In the genomic region with DNA sequence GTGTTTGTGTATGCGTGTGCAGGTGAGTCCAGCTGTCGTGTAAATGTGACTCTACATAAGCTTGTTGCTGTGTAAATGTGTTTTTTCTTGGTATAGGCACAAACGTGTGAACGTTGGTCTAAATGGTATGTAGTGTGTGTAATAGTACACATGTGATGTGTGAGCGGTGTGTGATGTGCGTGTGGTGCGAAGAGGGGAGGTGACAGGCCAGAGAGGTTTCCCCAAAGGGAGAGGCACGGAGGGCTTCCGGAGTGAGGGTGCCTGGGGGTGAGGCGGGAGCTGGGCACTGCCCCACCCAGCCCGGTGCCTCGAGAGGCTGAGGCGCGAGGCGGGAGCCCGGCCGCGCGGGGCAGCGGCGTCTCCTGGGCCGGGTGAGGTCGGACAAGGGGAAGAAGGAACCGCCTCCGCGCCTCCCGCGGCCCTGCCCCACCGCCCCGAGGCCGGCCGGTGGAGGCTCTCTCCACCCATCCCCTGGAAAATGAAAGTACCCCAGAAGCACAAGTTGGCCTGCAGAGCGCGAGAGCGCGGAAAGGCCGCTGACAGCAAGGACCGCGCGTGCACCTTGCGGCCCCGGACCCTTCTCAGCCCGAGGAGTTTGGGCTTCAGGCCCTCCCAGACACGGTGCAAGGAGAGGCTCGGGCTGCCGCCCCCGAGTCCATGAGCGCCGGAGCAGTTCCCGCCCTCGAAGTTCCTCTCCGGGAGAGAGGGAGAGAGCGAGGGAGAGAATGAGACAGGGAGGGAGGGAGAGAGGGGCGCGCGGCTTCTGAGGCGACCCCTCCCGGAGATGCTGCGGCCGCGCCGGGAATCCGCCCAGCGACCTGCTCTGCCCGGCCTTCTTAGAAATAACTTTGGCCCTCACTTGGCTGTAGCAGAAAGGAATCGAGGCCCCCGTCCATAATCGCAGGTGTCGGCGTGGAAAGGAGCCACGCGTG, we compare ENCODE assay signal across 9 cellular contexts. TPM values are rescaled to one million over a fixed set of nuclear protein-coding genes. Genes with fewer than 3 reads are reported as not detected.
DNase-seq lines count a peak whose midpoint lies in the region; ATAC-seq and TF ChIP-seq lines count a peak whose summit lies in the region.
"Had no signal": no experiment of that assay in that cellular context is flagged by ENCODE, and none has a peak within 500 bp of the region (broad histone marks: within the 10 kb centered on the region; RNA-seq: fewer than 3 reads in every experiment).

No MANE protein-coding gene starts in this region.

- H3K27me3 Mint-ChIP-seq in chondrocyte (ENCODE audit: low read depth), result peaks cover 62% of the 10 kb centered on the region

- POLR2A ChIA-PET in AG04449 (lab: Yijun Ruan, JAX), result no interaction called here

- H3K36me3 ChIP-seq in liver (ENCODE audit: control insufficient read depth in 4 of 4, insufficient read depth in 3 of 4, low read depth in 1 of 4, low read length in 3 of 4) (no peaks in the 10 kb centered on the region), thoracic aorta (no peaks in the 10 kb centered on the region)

- DNase-seq in AG04449 (ENCODE audit: low read depth, low spot score) (no peak), OCI-M1 (lab: John Stamatoyannopoulos, UW) (peak; percentile 78), chondrocyte (ENCODE audit: low spot score) (no peak), thoracic aorta (ENCODE audit: low spot score) (no peak), hippocampal formation (lab: John Stamatoyannopoulos, UW) (no peak), mucosa of gallbladder (ENCODE audit: low spot score) (no peak)

- no peak overlapping the region for H3K9ac ChIP-seq in liver (ENCODE audit: low read depth in 1 of 2, low read length in 2 of 2)

- no peaks in the 10 kb centered on the region for H3K36me3 Mint-ChIP-seq in chondrocyte (ENCODE audit: low read depth)

- H3K4me1 Mint-ChIP-seq in chondrocyte (ENCODE audit: low read depth), result peaks cover 45% of the 10 kb centered on the region

- H3K4me1 ChIP-seq in liver (ENCODE audit: control insufficient read depth in 4 of 4, insufficient read depth in 4 of 4, low read length in 3 of 4), result peaks cover 13 to 52% (median 42%) of the 10 kb centered on the region in 4 donors
- peaks cover 26 to 50% of the 10 kb centered on the region in 2 donors for H3K4me1 ChIP-seq in thoracic aorta (ENCODE audit: control insufficient read depth in 1 of 2, low read depth in 2 of 2)

- TF ChIP-seq CTCF in AG04449 (IDR thresholded peaks at IDR 0.05; ENCODE audit: insufficient read depth, low read length, missing control alignments) (no peak), chondrocyte (IDR thresholded peaks at IDR 0.05) (peak; percentile 25), liver (IDR thresholded peaks at IDR 0.05; ENCODE audit: low read depth, low read length, missing input control) (no peak), thoracic aorta (IDR thresholded peaks at IDR 0.05) (no peak)

- H3K27me3 ChIP-seq in liver (ENCODE audit: control insufficient read depth in 4 of 4, insufficient read depth in 4 of 4, low read length in 3 of 4) (peaks cover 0 to 13% (median 3%) of the 10 kb centered on the region in 4 donors), thoracic aorta (replicated peaks; ENCODE audit: insufficient read depth) (peaks cover 20% of the 10 kb centered on the region)

- peak overlapping the region; percentile 72 for H3K4me3 Mint-ChIP-seq in chondrocyte (ENCODE audit: unreplicated experiment)

- no peaks in the 10 kb centered on the region for H3K9me3 Mint-ChIP-seq in chondrocyte (ENCODE audit: low read depth)

- no peak for TF ChIP-seq RAD21 in liver (IDR thresholded peaks at IDR 0.05)

- ATAC-seq in GM18867 (IDR thresholded peaks at IDR 0.05; ENCODE audit: unreplicated experiment) (peak; percentile 64), thoracic aorta (ENCODE audit: insufficient number of reproducible peaks, low FRiP score, low read depth) (no peak)
- ATAC-seq: HCT116 had no signal

- CTCF ChIA-PET in AG04449 (lab: Yijun Ruan, JAX), result interaction anchor here (1.4 kb wide), 1 partner anchor 374 kb away, joined by 8 read pairs; no protein-coding TSS in a partner anchor

- peak overlapping the region; percentile 50 for H3K27ac Mint-ChIP-seq in chondrocyte (ENCODE audit: unreplicated experiment)

- H3K27ac ChIP-seq in liver (ENCODE audit: low read depth in 1 of 2, low read length in 2 of 2), result no peak overlapping the region
- no peak overlapping the region for H3K27ac ChIP-seq in thoracic aorta

- 1% methylated on average over 72 of the region's 72 CpGs for WGBS in liver

- H3K4me3 ChIP-seq in AG04449 (ENCODE audit: low read depth, low read length), result peak overlapping the region; percentile 60
- peak overlapping the region; percentile 68 to 73 (median 69) for H3K4me3 ChIP-seq in liver (ENCODE audit: low read depth in 1 of 3, low read length in 3 of 3)
- H3K4me3 ChIP-seq in thoracic aorta, result peak overlapping the region; percentile 81

- H3K9me3 ChIP-seq in liver (ENCODE audit: control insufficient read depth in 4 of 4, low read length in 3 of 4), result no peaks in the 10 kb centered on the region
- no peaks in the 10 kb centered on the region for H3K9me3 ChIP-seq in thoracic aorta

TF ChIP-seq in liver, 16 proteins besides CTCF, POLR2A, EP300 and RAD21:
- TF ChIP-seq FOXA1 (IDR thresholded peaks at IDR 0.05), result no peak
- TF ChIP-seq JUND (IDR thresholded peaks at IDR 0.05), result no peak
- TF ChIP-seq FOXA2 (IDR thresholded peaks at IDR 0.05), result no peak
- TF ChIP-seq NR2F2 (IDR thresholded peaks at IDR 0.05), result no peak
- no peak for TF ChIP-seq RXRA (IDR thresholded peaks at IDR 0.05)
- no peak for TF ChIP-seq TAF1 (conservative IDR thresholded peaks at IDR 0.05)
- no peak for TF ChIP-seq ZBTB33 (IDR thresholded peaks at IDR 0.05)

RNA-seq across cellular contexts. Expression of gene OSTM1, which starts 43.2 kb away (rescaled TPM):
- total RNA-seq in chondrocyte, result 76.8 to 90.4 TPM (median 89.0 TPM) in 3 replicates
- total RNA-seq in liver, result 10 to 100 TPM; 11.0 to 33.3 TPM
- 10 to 100 TPM in 1 of 2 donors, 1 to 10 TPM in 1; 8.8 to 11.6 TPM for polyA plus RNA-seq in liver
- total RNA-seq in thoracic aorta, result 100 to 1,000 TPM; 114 to 116 TPM
- 33.4 TPM for total RNA-seq in mucosa of gallbladder

RNA-seq across cellular contexts. Expression of gene NR2E1, which starts 48.1 kb away (rescaled TPM):
- total RNA-seq in chondrocyte, result not detected in 3 replicates
- not detected for total RNA-seq in liver
- polyA plus RNA-seq in liver, result not detected
- not detected for total RNA-seq in thoracic aorta
- not detected for total RNA-seq in mucosa of gallbladder
